Comparison of ENCODE assay signal across 1 cellular context in genomic region chr10:73758704-73759511, GRCh38.
TF ChIP-seq lines count a peak whose summit lies in the region.

No MANE protein-coding gene starts in this region.

TF ChIP-seq in HCT116, 20 proteins besides CTCF, POLR2A, EP300 and RAD21 (continued from another document):
- TF ChIP-seq ATF3 (IDR thresholded peaks at IDR 0.05), result no peak
- no peak for TF ChIP-seq SRF (IDR thresholded peaks at IDR 0.05; ENCODE audit: low read depth)
- no peak for TF ChIP-seq JUND (IDR thresholded peaks at IDR 0.05)
- TF ChIP-seq TCF7L2 (IDR thresholded peaks at IDR 0.05; ENCODE audit: borderline replicate concordance, extremely low read depth, insufficient read depth, insufficient read length), result no peak
- no peak for TF ChIP-seq REST (IDR thresholded peaks at IDR 0.05; ENCODE audit: low read depth)
- no peak for TF ChIP-seq CEBPB (IDR thresholded peaks at IDR 0.05; ENCODE audit: low read depth)
- no peak for TF ChIP-seq EZH2phosphoT487 (IDR thresholded peaks at IDR 0.05; ENCODE audit: borderline replicate concordance)
- TF ChIP-seq EGR1 (IDR thresholded peaks at IDR 0.05; ENCODE audit: low read depth), result no peak
- TF ChIP-seq SIN3A (IDR thresholded peaks at IDR 0.05; ENCODE audit: low read depth), result no peak
- no peak for TF ChIP-seq SP1 (IDR thresholded peaks at IDR 0.05; ENCODE audit: low read depth)
- no peak for TF ChIP-seq YY1 (IDR thresholded peaks at IDR 0.05; ENCODE audit: extremely low read depth, insufficient replicate concordance, low read depth, low read length)
- TF ChIP-seq MAX (IDR thresholded peaks at IDR 0.05), result no peak
- no peak for TF ChIP-seq FOSL1 (IDR thresholded peaks at IDR 0.05; ENCODE audit: low read depth)
- no peak for TF ChIP-seq POLR2AphosphoS5 (IDR thresholded peaks at IDR 0.05; ENCODE audit: low read depth, low read length)
- no peak for TF ChIP-seq ZFX (IDR thresholded peaks at IDR 0.05)
- no peak for TF ChIP-seq EZH2 (IDR thresholded peaks at IDR 0.05)
- no peak for TF ChIP-seq ELF1 (IDR thresholded peaks at IDR 0.05; ENCODE audit: borderline replicate concordance, low read depth)
- no peak for TF ChIP-seq ZNF274 (IDR thresholded peaks at IDR 0.05; ENCODE audit: low read depth, low read length)
TF ChIP-seq in HCT116: peak in this region for 0.
